Comparison of ENCODE assay signal across 31 cellular contexts in genomic region chr3:134384963-134385362, GRCh38. TPM values are rescaled to one million over a fixed set of nuclear protein-coding genes. Genes with fewer than 3 reads are reported as not detected.
"Had no signal": no experiment of that assay in that cellular context is flagged by ENCODE, and none has a peak within 500 bp of the region (broad histone marks: within the 10 kb centered on the region; RNA-seq: fewer than 3 reads in every experiment).

No MANE protein-coding gene starts in this region.

- DNase-seq: activated CD4-positive, alpha-beta T cell treated with anti-CD3 and anti-CD28 coated beads, Interleukin-2, amount 10 ng/mL, durations not matched to agents 24 days and 14 days; activated CD4-positive, alpha-beta T cell treated with anti-CD3 and anti-CD28 coated beads, Interleukin-2, amount 50 U/mL, for 4 hours; activated CD4-positive, CD25-positive, alpha-beta regulatory T cell; activated CD8-positive, alpha-beta T cell treated with anti-CD3 and anti-CD28 coated beads for 36 hours; activated naive CD4-positive, alpha-beta T cell; activated naive CD4-positive, alpha-beta T cell treated with anti-CD3 and anti-CD28 coated beads, Interleukin-2, amount 50 U/mL, for 16 hours; activated naive CD8-positive, alpha-beta T cell treated with anti-CD3 and anti-CD28 coated beads for 36 hours; activated T-cell treated with anti-CD3 and anti-CD28 coated beads, Interleukin-2, amount 50 U/mL, for 24 hours; amniotic stem cell; brain microvascular endothelial cell; Karpas-422; KBM-7; MG63; NCI-H1048; NCI-H1105 treated with DMSO at 0.1 percent for 48 hours; NCI-H1436; NCI-H1694; NCI-H1930; NCI-H2081 treated with DMSO at 0.1 percent for 48 hours; NCI-H226; NCI-H446 treated with DMSO at 0.1 percent for 48 hours; NCI-H524 treated with DMSO at 0.1 percent for 48 hours; SHP77; SJCRH30; T1000; WERI-Rb-1 had no signal

- H3K4me3 ChIP-seq: MG63, SJCRH30, SK-N-MC had no signal

- H3K4me1 ChIP-seq: SJCRH30 had no signal

- H3K36me3 Mint-ChIP-seq: activated naive CD8-positive, alpha-beta T cell treated with anti-CD3 and anti-CD28 coated beads for 36 hours had no signal

- H3K9me3 Mint-ChIP-seq: activated CD4-positive, alpha-beta T cell treated with anti-CD3 and anti-CD28 coated beads, Interleukin-2, amount 10 ng/mL, durations not matched to agents 24 days and 14 days; activated CD8-positive, alpha-beta T cell treated with anti-CD3 and anti-CD28 coated beads for 36 hours; activated naive CD8-positive, alpha-beta T cell treated with anti-CD3 and anti-CD28 coated beads for 36 hours; activated T-cell treated with anti-CD3 and anti-CD28 coated beads, Interleukin-2, amount 50 U/mL, for 24 hours had no signal

- H3K9me3 ChIP-seq: SJCRH30 had no signal

- H3K27ac ChIP-seq: brain microvascular endothelial cell, SJCRH30, SK-N-MC, WERI-Rb-1 had no signal

- H3K4me3 Mint-ChIP-seq: activated CD4-positive, alpha-beta T cell treated with anti-CD3 and anti-CD28 coated beads, Interleukin-2, amount 10 ng/mL, durations not matched to agents 24 days and 14 days; activated CD8-positive, alpha-beta T cell treated with anti-CD3 and anti-CD28 coated beads for 36 hours; activated naive CD8-positive, alpha-beta T cell treated with anti-CD3 and anti-CD28 coated beads for 36 hours; activated T-cell treated with anti-CD3 and anti-CD28 coated beads, Interleukin-2, amount 50 U/mL, for 24 hours had no signal

- ATAC-seq: activated CD8-positive, alpha-beta T cell treated with anti-CD3 and anti-CD28 coated beads for 36 hours; Panc1 had no signal

- H3K27ac Mint-ChIP-seq: activated CD4-positive, alpha-beta T cell treated with anti-CD3 and anti-CD28 coated beads, Interleukin-2, amount 10 ng/mL, durations not matched to agents 24 days and 14 days; activated CD8-positive, alpha-beta T cell treated with anti-CD3 and anti-CD28 coated beads for 36 hours; activated naive CD8-positive, alpha-beta T cell treated with anti-CD3 and anti-CD28 coated beads for 36 hours; activated T-cell treated with anti-CD3 and anti-CD28 coated beads, Interleukin-2, amount 50 U/mL, for 24 hours had no signal

- H3K36me3 ChIP-seq: brain microvascular endothelial cell, MG63, SJCRH30, WERI-Rb-1 had no signal

- H3K27me3 ChIP-seq: brain microvascular endothelial cell, MG63, SJCRH30 had no signal

RNA-seq across cellular contexts. Expression of gene AMOTL2, which starts 10.7 kb away (rescaled TPM):
- total RNA-seq: activated CD4-positive, alpha-beta T cell treated with anti-CD3 and anti-CD28 coated beads, Interleukin-2, amount 10 ng/mL, durations not matched to agents 24 days and 14 days; activated CD8-positive, alpha-beta memory T cell treated with anti-CD3 and anti-CD28 coated beads for 36 hours; activated CD8-positive, alpha-beta T cell treated with anti-CD3 and anti-CD28 coated beads for 36 hours; activated naive CD8-positive, alpha-beta T cell treated with anti-CD3 and anti-CD28 coated beads for 36 hours; T-helper 1 cell treated with Interleukin-12 subunit alpha and Interleukin-12 subunit beta and Interleukin-4 antibody, amounts not matched to agents 30 ng/mL and 1 ng/mL, for 36 hours; T-helper 2 cell treated with Interferon-gamma antibody and Interleukin-4, amounts not matched to agents 100 ng/mL and 5 ng/mL, for 36 hours had no signal
